ENCODE assay signal across 24 cellular contexts in genomic region chr13:25378528-25378927, GRCh38.
"Had no signal": no experiment of that assay in that cellular context is flagged by ENCODE, and none has a peak within 500 bp of the region (broad histone marks: within the 10 kb centered on the region; RNA-seq: fewer than 3 reads in every experiment).

No MANE protein-coding gene starts in this region.

- H3K4me3 ChIP-seq: body of pancreas, cardiac muscle cell, colonic mucosa, gastroesophageal sphincter, heart left ventricle, mucosa of descending colon, spleen, upper lobe of right lung had no signal

- H3K27ac ChIP-seq: body of pancreas, cardiac muscle cell, colonic mucosa, gastroesophageal sphincter, heart left ventricle, spleen, upper lobe of right lung had no signal

- H3K36me3 ChIP-seq: cardiac muscle cell, colonic mucosa, gastroesophageal sphincter, heart left ventricle, spleen, upper lobe of right lung had no signal

- H3K9me3 ChIP-seq: body of pancreas, colonic mucosa, gastroesophageal sphincter, heart left ventricle, mucosa of descending colon, spleen, upper lobe of right lung had no signal

- ATAC-seq: activated CD8-positive, alpha-beta memory T cell treated with anti-CD3 and anti-CD28 coated beads, Interleukin-2, amount 10 ng/mL, durations not matched to agents 7 days and 5 days; activated CD8-positive, alpha-beta T cell treated with anti-CD3 and anti-CD28 coated beads for 36 hours; activated naive CD8-positive, alpha-beta T cell treated with anti-CD3 and anti-CD28 coated beads, Interleukin-2, amount 50 U/mL, for 24 hours; body of pancreas; gastroesophageal sphincter; mucosa of descending colon; T-helper 17 cell; upper lobe of right lung had no signal

- H3K27me3 ChIP-seq: body of pancreas had no signal

- H3K4me1 ChIP-seq: body of pancreas, colonic mucosa, gastroesophageal sphincter, heart left ventricle, spleen, upper lobe of right lung had no signal

- DNase-seq: activated CD4-positive, alpha-beta T cell treated with anti-CD3 and anti-CD28 coated beads, Interleukin-2, amount 10 ng/mL, durations not matched to agents 7 days and 5 days; activated CD4-positive, CD25-positive, alpha-beta regulatory T cell treated with anti-CD3 and anti-CD28 coated beads, Interleukin-2, amount 50 U/mL, for 72 hours; activated CD8-positive, alpha-beta memory T cell treated with anti-CD3 and anti-CD28 coated beads, Interleukin-2, amount 10 ng/mL, durations not matched to agents 7 days and 5 days; activated CD8-positive, alpha-beta T cell treated with anti-CD3 and anti-CD28 coated beads for 36 hours; activated gamma-delta T cell; activated naive CD4-positive, alpha-beta T cell treated with anti-CD3 and anti-CD28 coated beads, Interleukin-2, amount 50 U/mL, for 16 hours; activated naive CD8-positive, alpha-beta T cell treated with anti-CD3 and anti-CD28 coated beads, Interleukin-2, amount 50 U/mL, for 24 hours; activated T-cell treated with anti-CD3 and anti-CD28 coated beads for 4 hours; body of pancreas; colonic mucosa; endodermal cell; islet precursor cell; left cardiac atrium; mucosa of descending colon; retina; spleen; stimulated activated CD4-positive, alpha-beta T cell treated with anti-CD3 and anti-CD28 coated beads, Interleukin-4, amount 100 ng/mL, for 1 hour; stimulated activated naive CD4-positive, alpha-beta T cell treated with Interleukin-2 at 50 U/mL for 16 hours; SW 1271; T-helper 17 cell; upper lobe of right lung had no signal
